Comparison of ENCODE assay signal across 12 cellular contexts in the genomic region with DNA sequence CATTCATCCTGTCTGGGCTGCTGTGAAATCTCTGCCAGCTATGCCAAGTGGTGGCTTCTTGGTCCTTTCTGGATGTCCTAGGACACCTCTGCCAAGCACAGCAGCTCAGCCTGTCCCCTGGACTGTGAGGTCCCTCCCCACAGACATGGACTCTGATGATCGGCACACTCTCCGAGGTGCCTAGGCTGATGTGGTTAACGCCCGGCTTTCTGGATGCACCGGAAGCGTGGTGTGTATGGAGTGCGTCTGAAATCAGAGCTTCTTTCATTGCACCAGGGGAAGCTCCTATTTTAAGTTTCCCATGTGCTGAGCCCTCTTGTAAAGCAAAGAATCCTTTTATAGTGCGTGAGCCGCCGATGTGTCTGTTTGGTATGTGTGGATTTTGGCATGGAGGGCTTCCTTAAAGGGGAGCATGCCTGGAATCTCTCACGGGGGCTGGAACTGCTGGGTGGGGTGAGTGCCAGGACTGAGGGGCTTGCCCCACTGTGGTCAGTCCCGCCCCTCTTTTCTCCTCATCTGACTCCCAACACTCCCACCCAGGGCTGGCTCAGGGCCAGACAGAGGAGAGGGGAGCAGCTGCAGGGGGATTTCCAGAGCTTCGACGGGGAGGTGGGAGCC. TPM values are rescaled to one million over a fixed set of nuclear protein-coding genes. Genes with fewer than 3 reads are reported as not detected.
DNase-seq lines count a peak whose midpoint lies in the region; ATAC-seq and TF ChIP-seq lines count a peak whose summit lies in the region.
"Had no signal": no experiment of that assay in that cellular context is flagged by ENCODE, and none has a peak within 500 bp of the region (broad histone marks: within the 10 kb centered on the region; RNA-seq: fewer than 3 reads in every experiment).

No MANE protein-coding gene starts in this region.

- peak overlapping the region; percentile 17; the same call in 1 of the 2 replicates for H3K9ac ChIP-seq in DND-41 (ENCODE audit: low read depth, low read length)
- no peak overlapping the region for H3K9ac ChIP-seq in rectal smooth muscle tissue (ENCODE audit: low read length)

- no peak overlapping the region; the same call in 1 of the 2 replicates for H3K27ac ChIP-seq in DND-41 (ENCODE audit: low read length)
- H3K27ac ChIP-seq in rectal smooth muscle tissue (ENCODE audit: low read depth, low read length), result peak overlapping the region; percentile 76

- H3K4me1 Mint-ChIP-seq in WTC11 (peaks cover 70% of the 10 kb centered on the region), glutamatergic neuron (ENCODE audit: low read depth, unreplicated experiment) (peaks cover 8% of the 10 kb centered on the region)

- H3K4me3 ChIP-seq in DND-41 (ENCODE audit: low read depth in 1 of 2, low read length in 2 of 2) (peak overlapping the region in 1 of 2 experiments; percentile 37; a peak in 1 of 4 replicates), rectal smooth muscle tissue (ENCODE audit: low read length) (no peak overlapping the region)

- H3K27me3 Mint-ChIP-seq in WTC11 (ENCODE audit: low read depth) (peaks cover 38% of the 10 kb centered on the region), glutamatergic neuron (ENCODE audit: unreplicated experiment) (peaks cover 23% of the 10 kb centered on the region)

- H3K9me3 Mint-ChIP-seq in WTC11 (no peaks in the 10 kb centered on the region), glutamatergic neuron (ENCODE audit: unreplicated experiment) (peaks cover 1% of the 10 kb centered on the region)
- H3K9me3 Mint-ChIP-seq: memory B cell had no signal

- H3K36me3 ChIP-seq in DND-41 (ENCODE audit: insufficient read depth, low read length) (no peaks in the 10 kb centered on the region), rectal smooth muscle tissue (ENCODE audit: control insufficient read depth, insufficient read depth, low read length) (no peaks in the 10 kb centered on the region)

- H3K27ac Mint-ChIP-seq in WTC11 (no peak overlapping the region), glutamatergic neuron (ENCODE audit: unreplicated experiment) (no peak overlapping the region)
- H3K27ac Mint-ChIP-seq: memory B cell had no signal

- H3K36me3 Mint-ChIP-seq in WTC11 (no peaks in the 10 kb centered on the region), glutamatergic neuron (ENCODE audit: unreplicated experiment) (no peaks in the 10 kb centered on the region)
- H3K36me3 Mint-ChIP-seq: memory B cell had no signal

- peak overlapping the region; percentile 55 for H3K4me2 ChIP-seq in DND-41 (ENCODE audit: insufficient read depth, low read length)

- H3K27me3 ChIP-seq in DND-41 (ENCODE audit: insufficient read depth, low read length, poor library complexity), result peaks cover 3% of the 10 kb centered on the region
- peaks cover 10% of the 10 kb centered on the region for H3K27me3 ChIP-seq in rectal smooth muscle tissue (ENCODE audit: control insufficient read depth, insufficient read depth, low read length)

- H3K79me2 ChIP-seq in DND-41 (ENCODE audit: insufficient read depth, low read length), result no peaks in the 10 kb centered on the region

- H3K4me1 ChIP-seq in DND-41 (ENCODE audit: insufficient read depth, low read length) (peaks cover 51% of the 10 kb centered on the region), rectal smooth muscle tissue (ENCODE audit: control insufficient read depth, insufficient read depth, low read length) (peaks cover 30% of the 10 kb centered on the region)

- ATAC-seq in DND-41 (ENCODE audit: insufficient read depth, low read depth) (peak; percentile 55; the same call in 2 of the 3 replicates), WTC11 (no peak; the same call in 1 of the 2 replicates), HG02938 (IDR thresholded peaks at IDR 0.05; ENCODE audit: unreplicated experiment) (no peak)
- ATAC-seq: HCT116 had no signal

- H2AFZ ChIP-seq in DND-41 (ENCODE audit: low read depth, low read length), result no peak overlapping the region

- no peaks in the 10 kb centered on the region for H4K20me1 ChIP-seq in DND-41 (ENCODE audit: insufficient read depth, low read length)

- H3K4me3 Mint-ChIP-seq in WTC11, result peak overlapping the region; percentile 22
- H3K4me3 Mint-ChIP-seq in glutamatergic neuron (ENCODE audit: unreplicated experiment), result no peak overlapping the region
- H3K4me3 Mint-ChIP-seq: memory B cell had no signal

- POLR2A ChIA-PET in WTC11 (lab: Charles Lee), result interaction anchor here (0.7 to 1.3 kb wide), 4 partner anchors 30 to 137 kb away, joined by 3 to 6 read pairs (median 4); no protein-coding TSS in a partner anchor

- CTCF ChIA-PET in WTC11 (lab: Charles Lee), result interaction anchor here (0.8 to 6.2 kb wide), 12 partner anchors 18 to 246 kb away, joined by 3 to 70 read pairs (median 8); no protein-coding TSS in a partner anchor

- DNase-seq in DND-41, result peak; percentile 51
- no peak for DNase-seq in WTC11 (ENCODE audit: low spot score)
- DNase-seq in globus pallidus (ENCODE audit: low spot score), result peak; percentile 22
- DNase-seq in glutamatergic neuron, result no peak
- no peak for DNase-seq in T-helper 2 cell
- DNase-seq in GM19238 (ENCODE audit: insufficient read length, low spot score), result no peak
- DNase-seq: activated CD4-positive, CD25-positive, alpha-beta regulatory T cell; activated effector memory CD4-positive, alpha-beta T cell treated with anti-CD3 and anti-CD28 coated beads, Interleukin-2, amount 50 U/mL, for 16 hours had no signal

- no peak for TF ChIP-seq CTCF in DND-41 (IDR thresholded peaks at IDR 0.05; ENCODE audit: borderline replicate concordance, extremely low read depth, low read length, poor library complexity, severe bottlenecking)
- no peak for TF ChIP-seq CTCF in WTC11 (IDR thresholded peaks at IDR 0.05)
- TF ChIP-seq CTCF in glutamatergic neuron (IDR thresholded peaks at IDR 0.05; ENCODE audit: partially characterized antibody, unreplicated experiment), result no peak

- no peaks in the 10 kb centered on the region for H3K9me3 ChIP-seq in DND-41 (ENCODE audit: insufficient read depth, low read length, severe bottlenecking)

TF ChIP-seq in WTC11, 78 proteins besides CTCF, POLR2A, EP300 and RAD21 (continues in another document):
- TF ChIP-seq ZNF671 (CRISPR knock-in tag; IDR thresholded peaks at IDR 0.05) (no peak), SP1 (CRISPR knock-in tag; conservative IDR thresholded peaks at IDR 0.05) (no peak), EMX1 (CRISPR knock-in tag; IDR thresholded peaks at IDR 0.05) (no peak), IRF2 (CRISPR knock-in tag; IDR thresholded peaks at IDR 0.05; ENCODE audit: borderline replicate concordance, low read depth) (no peak), ATF1 (CRISPR knock-in tag; IDR thresholded peaks at IDR 0.05) (no peak), ZNF423 (CRISPR knock-in tag; IDR thresholded peaks at IDR 0.05) (no peak), SMAD3 (CRISPR knock-in tag; IDR thresholded peaks at IDR 0.05; ENCODE audit: borderline replicate concordance) (no peak), OVOL2 (CRISPR knock-in tag; IDR thresholded peaks at IDR 0.05; ENCODE audit: borderline replicate concordance) (no peak)
- TF ChIP-seq, protein P1, sequence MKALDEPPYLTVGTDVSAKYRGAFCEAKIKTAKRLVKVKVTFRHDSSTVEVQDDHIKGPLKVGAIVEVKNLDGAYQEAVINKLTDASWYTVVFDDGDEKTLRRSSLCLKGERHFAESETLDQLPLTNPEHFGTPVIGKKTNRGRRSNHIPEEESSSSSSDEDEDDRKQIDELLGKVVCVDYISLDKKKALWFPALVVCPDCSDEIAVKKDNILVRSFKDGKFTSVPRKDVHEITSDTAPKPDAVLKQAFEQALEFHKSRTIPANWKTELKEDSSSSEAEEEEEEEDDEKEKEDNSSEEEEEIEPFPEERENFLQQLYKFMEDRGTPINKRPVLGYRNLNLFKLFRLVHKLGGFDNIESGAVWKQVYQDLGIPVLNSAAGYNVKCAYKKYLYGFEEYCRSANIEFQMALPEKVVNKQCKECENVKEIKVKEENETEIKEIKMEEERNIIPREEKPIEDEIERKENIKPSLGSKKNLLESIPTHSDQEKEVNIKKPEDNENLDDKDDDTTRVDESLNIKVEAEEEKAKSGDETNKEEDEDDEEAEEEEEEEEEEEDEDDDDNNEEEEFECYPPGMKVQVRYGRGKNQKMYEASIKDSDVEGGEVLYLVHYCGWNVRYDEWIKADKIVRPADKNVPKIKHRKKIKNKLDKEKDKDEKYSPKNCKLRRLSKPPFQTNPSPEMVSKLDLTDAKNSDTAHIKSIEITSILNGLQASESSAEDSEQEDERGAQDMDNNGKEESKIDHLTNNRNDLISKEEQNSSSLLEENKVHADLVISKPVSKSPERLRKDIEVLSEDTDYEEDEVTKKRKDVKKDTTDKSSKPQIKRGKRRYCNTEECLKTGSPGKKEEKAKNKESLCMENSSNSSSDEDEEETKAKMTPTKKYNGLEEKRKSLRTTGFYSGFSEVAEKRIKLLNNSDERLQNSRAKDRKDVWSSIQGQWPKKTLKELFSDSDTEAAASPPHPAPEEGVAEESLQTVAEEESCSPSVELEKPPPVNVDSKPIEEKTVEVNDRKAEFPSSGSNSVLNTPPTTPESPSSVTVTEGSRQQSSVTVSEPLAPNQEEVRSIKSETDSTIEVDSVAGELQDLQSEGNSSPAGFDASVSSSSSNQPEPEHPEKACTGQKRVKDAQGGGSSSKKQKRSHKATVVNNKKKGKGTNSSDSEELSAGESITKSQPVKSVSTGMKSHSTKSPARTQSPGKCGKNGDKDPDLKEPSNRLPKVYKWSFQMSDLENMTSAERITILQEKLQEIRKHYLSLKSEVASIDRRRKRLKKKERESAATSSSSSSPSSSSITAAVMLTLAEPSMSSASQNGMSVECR (CRISPR knock-in tag; IDR thresholded peaks at IDR 0.05; ENCODE audit: borderline replicate concordance), result no peak
- TF ChIP-seq, protein P2, sequence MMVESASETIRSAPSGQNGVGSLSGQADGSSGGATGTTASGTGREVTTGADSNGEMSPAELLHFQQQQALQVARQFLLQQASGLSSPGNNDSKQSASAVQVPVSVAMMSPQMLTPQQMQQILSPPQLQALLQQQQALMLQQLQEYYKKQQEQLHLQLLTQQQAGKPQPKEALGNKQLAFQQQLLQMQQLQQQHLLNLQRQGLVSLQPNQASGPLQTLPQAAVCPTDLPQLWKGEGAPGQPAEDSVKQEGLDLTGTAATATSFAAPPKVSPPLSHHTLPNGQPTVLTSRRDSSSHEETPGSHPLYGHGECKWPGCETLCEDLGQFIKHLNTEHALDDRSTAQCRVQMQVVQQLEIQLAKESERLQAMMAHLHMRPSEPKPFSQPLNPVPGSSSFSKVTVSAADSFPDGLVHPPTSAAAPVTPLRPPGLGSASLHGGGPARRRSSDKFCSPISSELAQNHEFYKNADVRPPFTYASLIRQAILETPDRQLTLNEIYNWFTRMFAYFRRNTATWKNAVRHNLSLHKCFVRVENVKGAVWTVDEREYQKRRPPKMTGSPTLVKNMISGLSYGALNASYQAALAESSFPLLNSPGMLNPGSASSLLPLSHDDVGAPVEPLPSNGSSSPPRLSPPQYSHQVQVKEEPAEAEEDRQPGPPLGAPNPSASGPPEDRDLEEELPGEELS (CRISPR knock-in tag; IDR thresholded peaks at IDR 0.05), result no peak
- TF ChIP-seq, protein P3, sequence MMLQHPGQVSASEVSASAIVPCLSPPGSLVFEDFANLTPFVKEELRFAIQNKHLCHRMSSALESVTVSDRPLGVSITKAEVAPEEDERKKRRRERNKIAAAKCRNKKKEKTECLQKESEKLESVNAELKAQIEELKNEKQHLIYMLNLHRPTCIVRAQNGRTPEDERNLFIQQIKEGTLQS (CRISPR knock-in tag; conservative IDR thresholded peaks at IDR 0.05), result no peak

RNA-seq across cellular contexts. Expression of a gene that starts 6.9 kb away (rescaled TPM):
- 49.1 to 66.0 TPM (median 56.6 TPM) in 3 replicates for total RNA-seq in WTC11 (2021)
- total RNA-seq in glutamatergic neuron (ENCODE audit: unreplicated experiment), result 23.6 TPM

Comparison
In these comparisons a context has a peak if more than half of its experiments do, and no peak if none do; other contexts are left out.
1. DNase-seq: peak in DND-41 (single experiment) and globus pallidus (single experiment); none in WTC11 (single experiment), glutamatergic neuron (single experiment), T-helper 2 cell (0 of 5) and GM19238 (single experiment).